8 cellular contexts compared by ENCODE assay signal in the genomic region with DNA sequence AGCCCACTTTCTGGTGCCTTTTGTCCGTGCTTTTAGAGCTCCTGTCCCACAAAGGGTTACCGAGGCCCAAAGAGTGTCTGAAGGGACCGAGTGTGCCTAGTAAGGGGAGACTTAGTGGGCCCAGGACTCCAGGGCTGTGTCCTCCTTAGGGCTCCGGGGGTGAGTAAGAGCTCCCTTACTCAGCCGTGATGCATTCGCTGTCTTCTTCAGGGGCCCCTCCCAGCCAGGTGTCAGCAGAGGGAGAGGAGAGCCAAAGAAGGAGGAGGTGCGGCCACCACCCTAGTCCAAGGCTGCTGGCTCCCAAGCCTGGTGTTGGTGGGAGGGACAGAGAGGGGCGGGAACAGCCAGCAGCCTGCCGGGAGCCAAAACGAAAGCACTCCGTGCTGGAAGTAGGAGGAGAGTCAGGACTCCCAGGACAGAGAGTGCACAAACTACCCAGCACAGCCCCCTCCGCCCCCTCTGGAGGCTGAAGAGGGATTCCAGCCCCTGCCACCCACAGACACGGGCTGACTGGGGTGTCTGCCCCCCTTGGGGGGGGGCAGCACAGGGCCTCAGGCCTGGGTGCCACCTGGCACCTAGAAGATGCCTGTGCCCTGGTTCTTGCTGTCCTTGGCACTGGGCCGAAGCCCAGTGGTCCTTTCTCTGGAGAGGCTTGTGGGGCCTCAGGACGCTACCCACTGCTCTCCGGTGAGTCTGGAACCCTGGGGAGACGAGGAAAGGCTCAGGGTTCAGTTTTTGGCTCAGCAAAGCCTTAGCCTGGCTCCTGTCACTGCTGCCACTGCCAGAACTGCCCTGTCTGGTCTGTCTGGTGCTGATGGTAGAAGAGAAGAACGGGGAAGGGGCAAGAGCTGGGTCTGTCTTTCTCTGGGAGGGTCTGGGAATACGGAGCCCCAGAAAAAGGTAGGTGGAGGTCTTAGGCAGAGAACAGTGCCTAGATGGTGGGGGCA. TPM values are rescaled to one million over a fixed set of nuclear protein-coding genes. Genes with fewer than 3 reads are reported as not detected.
DNase-seq lines count a peak whose midpoint lies in the region; ATAC-seq and TF ChIP-seq lines count a peak whose summit lies in the region.

IL17RC (plus strand) TSS at position 365 of the 947 bp plus-strand sequence; CDS start at position 583, 218 bp downstream.

- H3K4me3 ChIP-seq in sigmoid colon: peak within 1 kb of the TSS; percentile 47 to 83 (median 68)

- intact Hi-C loops in sigmoid colon (cut with DNase I): loop anchor here (2.0 kb wide), 2 partner anchors 16 to 30 kb away; partner anchors contain the start of gene CRELD1

- H3K9me3 ChIP-seq in sigmoid colon: no peaks in the 10 kb centered on the region

- no peaks in the 10 kb centered on the region for H3K27me3 ChIP-seq in sigmoid colon

- peak within 1 kb of the TSS; percentile 83 to 98 (median 96) for H3K27ac ChIP-seq in sigmoid colon

- DNase-seq in DMS 273 treated with DMSO at 0.1 percent for 48 hours (lab: John Stamatoyannopoulos, UW): peak; percentile 89
- DNase-seq in M059J (ENCODE audit: low read depth): peak; percentile 90
- DNase-seq in SW480 (ENCODE audit: low spot score): peak; percentile 85
- peak; percentile 85 for DNase-seq in cerebellar cortex (ENCODE audit: low spot score)
- DNase-seq in iPS-NIHi7 (ENCODE audit: extremely low spot score): peak; percentile 87
- DNase-seq in sigmoid colon: peak; percentile 98
- DNase-seq in germinal center (ENCODE audit: low spot score): no peak

- H3K4me1 ChIP-seq in sigmoid colon: peaks cover 0 to 56% (median 47%) of the 10 kb centered on the region in 4 donors

- TF ChIP-seq CTCF in sigmoid colon (IDR thresholded peaks at IDR 0.05): no peak

- no peak for ATAC-seq in GM21390 (IDR thresholded peaks at IDR 0.05; ENCODE audit: unreplicated experiment)

- 7 to 22% methylated on average over 19 of the region's 19 CpGs for WGBS in sigmoid colon, 2 donors

- TF ChIP-seq EP300 in sigmoid colon (IDR thresholded peaks at IDR 0.05): no peak

- peaks cover 0 to 21% (median 5%) of the 10 kb centered on the region in 4 donors for H3K36me3 ChIP-seq in sigmoid colon

- TF ChIP-seq POLR2A in sigmoid colon (IDR thresholded peaks at IDR 0.05): peak; percentile 73 to 75

RNA-seq across cellular contexts. Expression of gene IL17RC, which starts in this region (rescaled TPM):
- total RNA-seq in M059J (2014; rRNA removed; shearing (Covaris generic)): 26.4 and 29.5 TPM in 2 replicates
- 10 to 100 TPM; 57.8 to 88.9 (median 66.3) TPM for total RNA-seq in sigmoid colon
- 10 to 100 TPM in 2 of 3 donors, 1 to 10 TPM in 1; 9.9 to 36.5 (median 13.8) TPM for polyA plus RNA-seq in sigmoid colon
